ENCODE assay signal across 8 cellular contexts in the genomic region with DNA sequence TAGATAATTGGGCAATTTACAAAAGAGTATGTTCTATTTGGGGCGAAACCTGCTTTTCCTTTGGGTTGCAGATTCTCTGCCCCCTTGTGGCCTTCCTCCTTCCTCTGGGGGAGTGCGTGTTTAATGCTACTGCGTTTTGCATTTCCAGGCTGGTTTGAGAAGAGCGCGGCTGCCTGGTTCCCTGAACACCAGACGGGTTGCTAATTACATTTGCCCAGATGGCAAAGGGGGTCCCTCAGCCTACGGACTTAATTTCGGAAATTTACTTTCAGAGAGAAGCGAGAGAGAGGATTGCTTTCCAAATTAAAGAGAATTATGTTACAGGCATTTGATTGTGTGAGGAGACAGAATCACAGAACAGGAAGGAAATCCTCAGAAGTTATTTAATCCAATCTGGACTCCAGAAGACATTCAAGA.
A peak's percentile ranks its signal among the peaks of the same experiment; 100 is the strongest.
DNase-seq lines count a peak whose midpoint lies in the region; ATAC-seq and TF ChIP-seq lines count a peak whose summit lies in the region.

No MANE protein-coding gene starts in this region.

- CTCF ChIA-PET in Caco-2 (lab: Charles Lee) = no interaction called here

- H3K27me3 ChIP-seq in Caco-2 (replicated peaks; ENCODE audit: control insufficient read depth, insufficient read depth, low read length) (no peaks in the 10 kb centered on the region), SU-DHL-6 (ENCODE audit: low read length) (no peaks in the 10 kb centered on the region), transverse colon (no peaks in the 10 kb centered on the region)

- no peaks in the 10 kb centered on the region for H3K9me2 ChIP-seq in SU-DHL-6 (replicated peaks; ENCODE audit: insufficient read depth, low read length)

- H3K9me3 Mint-ChIP-seq in Caco-2 (ENCODE audit: unreplicated experiment) = no peaks in the 10 kb centered on the region

- no peak for TF ChIP-seq EP300 in transverse colon (IDR thresholded peaks at IDR 0.05; ENCODE audit: low read depth)

- H3K27me3 Mint-ChIP-seq in Caco-2 (ENCODE audit: insufficient read depth, unreplicated experiment) = peaks cover 25% of the 10 kb centered on the region

- H3K4me1 ChIP-seq in Caco-2 = no peaks in the 10 kb centered on the region
- no peaks in the 10 kb centered on the region for H3K4me1 ChIP-seq in transverse colon

- no peak overlapping the region for H3K4me2 ChIP-seq in SU-DHL-6 (ENCODE audit: low read depth, low read length, poor library complexity, severe bottlenecking)

- TF ChIP-seq CTCF in Caco-2 (IDR thresholded peaks at IDR 0.05; ENCODE audit: insufficient read depth in 1 of 2, low read depth in 1 of 2, low read length in 1 of 2, severe bottlenecking in 1 of 2, unreplicated experiment in 1 of 2) (peak; percentile 58 to 77), SU-DHL-6 (IDR thresholded peaks at IDR 0.05; ENCODE audit: insufficient read depth, low read length, poor library complexity, severe bottlenecking) (peak; percentile 61), transverse colon (IDR thresholded peaks at IDR 0.05) (peak; percentile 39 to 51 (median 45))

- in situ Hi-C loops in transverse colon (cut with MboI; ENCODE audit: low pct_ligation_motif_present in 1 of 4, low pct_unique_long_range_greater_than_20kb in 1 of 4, low sequenced_read_pairs in 3 of 4) = no loop called here

- H3K79me2 ChIP-seq in SU-DHL-6 (ENCODE audit: insufficient read depth, low read length) = no peaks in the 10 kb centered on the region

- H3K4me3 ChIP-seq in Caco-2 (ENCODE audit: low read depth, low read length) (no peak overlapping the region), SU-DHL-6 (ENCODE audit: insufficient read depth, low read length, poor library complexity, severe bottlenecking) (no peak overlapping the region), transverse colon (peak overlapping the region in 1 of 4 donors; percentile 17)

- no peaks in the 10 kb centered on the region for H3K36me3 Mint-ChIP-seq in Caco-2 (ENCODE audit: insufficient read depth, unreplicated experiment)

- no peaks in the 10 kb centered on the region for H4K20me1 ChIP-seq in SU-DHL-6 (ENCODE audit: low read depth, low read length)

- ATAC-seq in HG03378 (IDR thresholded peaks at IDR 0.05; ENCODE audit: unreplicated experiment) = no peak

- 13 to 21% methylated on average over 4 to 9 of the region's 9 CpGs for WGBS in transverse colon (ENCODE audit: low coverage in 1 of 2), 2 donors

- H3K9ac ChIP-seq in SU-DHL-6 (ENCODE audit: low read length) = no peak overlapping the region

- no TSS peak for BruUV-seq in Caco-2 (replicated peaks; lab: Mats Ljungman, UMichigan)

- H3K4me3 Mint-ChIP-seq in Caco-2 (ENCODE audit: unreplicated experiment) = no peak overlapping the region

- POLR2A ChIA-PET in Caco-2 (lab: Charles Lee) = no interaction called here

- peak overlapping the region; percentile 21 for H2AFZ ChIP-seq in SU-DHL-6 (ENCODE audit: low read depth, low read length, severe bottlenecking)

- H3K36me3 ChIP-seq in Caco-2 (ENCODE audit: control insufficient read depth, insufficient read depth, low read length) (no peaks in the 10 kb centered on the region), SU-DHL-6 (ENCODE audit: low read length) (no peaks in the 10 kb centered on the region), transverse colon (no peaks in the 10 kb centered on the region)

- no peak overlapping the region for H3K27ac ChIP-seq in SU-DHL-6 (ENCODE audit: low read depth, low read length)
- no peak overlapping the region for H3K27ac ChIP-seq in transverse colon

- no peak overlapping the region for H3K27ac Mint-ChIP-seq in Caco-2 (ENCODE audit: unreplicated experiment)

- H3F3A ChIP-seq in SU-DHL-6 (ENCODE audit: insufficient read depth) = no peaks in the 10 kb centered on the region

- no peaks in the 10 kb centered on the region for H3K4me1 Mint-ChIP-seq in Caco-2 (ENCODE audit: low read depth, unreplicated experiment)

- TF ChIP-seq POLR2A in erythroblast (IDR thresholded peaks at IDR 0.05; ENCODE audit: low read length) (no peak), transverse colon (IDR thresholded peaks at IDR 0.05) (no peak)

- DNase-seq in Caco-2 = peak; percentile 41 to 48
- DNase-seq in HUDEP-2 (lab: John Stamatoyannopoulos, UW; ENCODE audit: unreplicated experiment in 76 of 76) = peak in 64 of 76 experiments; percentile 4 to 73 (median 48)
- peak; percentile 72 to 77 for DNase-seq in erythroblast (lab: John Stamatoyannopoulos, UW)
- peak; percentile 29 for DNase-seq in mucosa of gallbladder (ENCODE audit: low spot score)
- peak; percentile 25 for DNase-seq in transverse colon
- DNase-seq in mesenteric fat pad (ENCODE audit: low spot score) = no peak

- H3K9me3 ChIP-seq in Caco-2 = peaks cover 5% of the 10 kb centered on the region; the same call in 1 of the 2 replicates
- no peaks in the 10 kb centered on the region for H3K9me3 ChIP-seq in SU-DHL-6 (ENCODE audit: insufficient read depth, low read length)
- H3K9me3 ChIP-seq in transverse colon = no peaks in the 10 kb centered on the region

- intact Hi-C loops in Caco-2 (cut with micrococcal nuclease; ENCODE audit: unreplicated experiment) = no loop called here
- intact Hi-C loops in transverse colon (cut with DNase I; ENCODE audit: low total_unique reads) = no loop called here
